In genomic region chr21:41453198-41453597, GRCh38 we compare ENCODE assay signal across 18 cellular contexts. TPM values are rescaled to one million over a fixed set of nuclear protein-coding genes. Genes with fewer than 3 reads are reported as not detected.
"Had no signal": no experiment of that assay in that cellular context is flagged by ENCODE, and none has a peak within 500 bp of the region (broad histone marks: within the 10 kb centered on the region; RNA-seq: fewer than 3 reads in every experiment).

No MANE protein-coding gene starts in this region.

- H3K36me3 ChIP-seq: adrenal gland, cardiac muscle cell, ovary had no signal

- H3K4me3 Mint-ChIP-seq: activated CD4-positive, alpha-beta memory T cell treated with anti-CD3 and anti-CD28 coated beads, Interleukin-2, amount 10 ng/mL, durations not matched to agents 7 days and 5 days; endodermal cell had no signal

- H3K27me3 ChIP-seq: adrenal gland, cardiac muscle cell, dorsolateral prefrontal cortex, gastroesophageal sphincter, ovary, right lobe of liver, thyroid gland had no signal

- H3K27me3 Mint-ChIP-seq: activated CD4-positive, alpha-beta memory T cell treated with anti-CD3 and anti-CD28 coated beads, Interleukin-2, amount 10 ng/mL, durations not matched to agents 7 days and 5 days had no signal

- H3K4me1 ChIP-seq: adrenal gland, gastroesophageal sphincter, right lobe of liver, thyroid gland had no signal

- H3K27ac Mint-ChIP-seq: activated CD4-positive, alpha-beta memory T cell treated with anti-CD3 and anti-CD28 coated beads, Interleukin-2, amount 10 ng/mL, durations not matched to agents 7 days and 5 days had no signal

- H3K9me3 Mint-ChIP-seq: activated CD4-positive, alpha-beta memory T cell treated with anti-CD3 and anti-CD28 coated beads, Interleukin-2, amount 10 ng/mL, durations not matched to agents 7 days and 5 days; endodermal cell had no signal

- H3K9me3 ChIP-seq: adrenal gland, gastroesophageal sphincter, ovary, right lobe of liver, thyroid gland had no signal

- ATAC-seq: activated CD4-positive, CD25-positive, alpha-beta regulatory T cell treated with anti-CD3 and anti-CD28 coated beads, Interleukin-2, amount 50 U/mL, for 24 hours; gastroesophageal sphincter; right lobe of liver had no signal

- H3K27ac ChIP-seq: adrenal gland, cardiac muscle cell, dorsolateral prefrontal cortex, gastroesophageal sphincter, ovary, right lobe of liver, thyroid gland had no signal

- DNase-seq: activated CD4-positive, alpha-beta memory T cell treated with anti-CD3 and anti-CD28 coated beads, Interleukin-2, amount 10 ng/mL, durations not matched to agents 7 days and 5 days; activated CD8-positive, alpha-beta memory T cell treated with anti-CD3 and anti-CD28 coated beads, Interleukin-2, amount 50 U/mL, for 4 hours; adrenal gland; dorsolateral prefrontal cortex; endodermal cell; islet precursor cell; midbrain; ovary; right lobe of liver; T1000; thyroid gland had no signal

- H3K4me3 ChIP-seq: adrenal gland, cardiac muscle cell, dorsolateral prefrontal cortex, gastroesophageal sphincter, lung, ovary, right lobe of liver, smooth muscle cell, thyroid gland had no signal

RNA-seq across cellular contexts. Expression of gene MX1, which starts 27.2 kb away (rescaled TPM):
- total RNA-seq: cardiac muscle cell had no signal
- polyA plus RNA-seq: cardiac muscle cell had no signal

RNA-seq across cellular contexts. Expression of gene TMPRSS2, which starts 54.8 kb away (rescaled TPM):
- total RNA-seq: activated CD4-positive, alpha-beta memory T cell treated with anti-CD3 and anti-CD28 coated beads, Interleukin-2, amount 10 ng/mL, durations not matched to agents 7 days and 5 days; cardiac muscle cell; myocyte; pulmonary artery endothelial cell had no signal
- polyA plus RNA-seq: cardiac muscle cell had no signal
